Comparison of ENCODE assay signal across 25 cellular contexts in the genomic region with DNA sequence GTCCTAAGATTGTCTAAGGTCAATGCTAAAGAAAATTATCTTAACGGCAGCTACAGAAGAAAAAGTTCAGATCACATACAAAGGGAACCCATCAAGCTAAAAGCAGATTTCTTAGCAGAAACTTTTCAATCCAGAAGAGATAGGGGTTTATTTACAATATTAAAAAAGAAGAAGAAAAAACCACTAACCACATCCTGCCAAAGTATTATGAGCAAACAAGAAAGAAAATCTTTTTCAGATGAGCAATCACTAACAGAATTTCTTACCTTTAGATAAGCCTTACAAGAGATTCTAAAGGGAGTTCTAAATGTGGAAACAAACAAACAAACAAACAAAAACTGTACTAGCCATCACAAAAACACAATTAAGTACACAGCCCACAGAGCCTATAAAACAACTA.
"Had no signal": no experiment of that assay in that cellular context is flagged by ENCODE, and none has a peak within 500 bp of the region (broad histone marks: within the 10 kb centered on the region; RNA-seq: fewer than 3 reads in every experiment).

No MANE protein-coding gene starts in this region.

- H3K4me3 ChIP-seq: colonic mucosa, esophagus squamous epithelium, heart right ventricle, lower lobe of right lung, neural progenitor cell, right lobe of liver, suprapubic skin, transverse colon, upper lobe of right lung, uterus had no signal

- ATAC-seq: heart right ventricle; left ventricle myocardium superior; lower lobe of right lung; naive thymus-derived CD4-positive, alpha-beta T cell; right lobe of liver; stimulated activated naive CD8-positive, alpha-beta T cell treated with anti-CD3 and anti-CD28 coated beads, Interleukin-15, amount 100 ng/mL, for 72 hours; upper lobe of right lung had no signal

- H3K4me2 ChIP-seq: neural progenitor cell had no signal

- H3K27me3 ChIP-seq: colonic mucosa, esophagus squamous epithelium, heart right ventricle, neural progenitor cell, right lobe of liver, suprapubic skin, transverse colon, upper lobe of right lung, uterus had no signal

- H3K27ac ChIP-seq: colonic mucosa, esophagus squamous epithelium, heart right ventricle, lower lobe of right lung, neural progenitor cell, parathyroid adenoma, right lobe of liver, suprapubic skin, transverse colon, upper lobe of right lung, uterus had no signal

- H3K9me3 ChIP-seq: colonic mucosa, esophagus squamous epithelium, lower lobe of right lung, right lobe of liver, suprapubic skin, transverse colon, upper lobe of right lung had no signal

- H3K4me1 ChIP-seq: colonic mucosa, esophagus squamous epithelium, heart right ventricle, lower lobe of right lung, parathyroid adenoma, right lobe of liver, suprapubic skin, transverse colon, upper lobe of right lung, uterus had no signal

- FAIRE-seq: islet of Langerhans, small intestine had no signal

- DNase-seq: colonic mucosa; effector CD8-positive, alpha-beta T cell; endodermal cell; esophagus squamous epithelium; foreskin melanocyte; glutamatergic neuron; heart right ventricle; hippocampal formation; kidney glomerular epithelial cell; left ventricle myocardium superior; lower lobe of right lung; naive thymus-derived CD4-positive, alpha-beta T cell; right lobe of liver; small intestine; stimulated activated CD4-positive, alpha-beta T cell treated with anti-CD3 and anti-CD28 coated beads, Interleukin-15, amount 100 ng/mL, for 24 hours; stimulated activated CD4-positive, alpha-beta T cell treated with anti-CD3 and anti-CD28 coated beads, Interleukin-2, amount 100 ng/mL, for 48 hours; stimulated activated naive CD4-positive, alpha-beta T cell; stimulated activated naive CD8-positive, alpha-beta T cell treated with anti-CD3 and anti-CD28 coated beads, Interleukin-15, amount 100 ng/mL, for 72 hours; transverse colon; upper lobe of right lung; uterus had no signal

- H3K9ac ChIP-seq: neural progenitor cell, parathyroid adenoma had no signal

- H3K36me3 ChIP-seq: colonic mucosa, esophagus squamous epithelium, heart right ventricle, lower lobe of right lung, neural progenitor cell, right lobe of liver, suprapubic skin, transverse colon, upper lobe of right lung, uterus had no signal
